ENCODE assay signal across 1 cellular context in the genomic region with DNA sequence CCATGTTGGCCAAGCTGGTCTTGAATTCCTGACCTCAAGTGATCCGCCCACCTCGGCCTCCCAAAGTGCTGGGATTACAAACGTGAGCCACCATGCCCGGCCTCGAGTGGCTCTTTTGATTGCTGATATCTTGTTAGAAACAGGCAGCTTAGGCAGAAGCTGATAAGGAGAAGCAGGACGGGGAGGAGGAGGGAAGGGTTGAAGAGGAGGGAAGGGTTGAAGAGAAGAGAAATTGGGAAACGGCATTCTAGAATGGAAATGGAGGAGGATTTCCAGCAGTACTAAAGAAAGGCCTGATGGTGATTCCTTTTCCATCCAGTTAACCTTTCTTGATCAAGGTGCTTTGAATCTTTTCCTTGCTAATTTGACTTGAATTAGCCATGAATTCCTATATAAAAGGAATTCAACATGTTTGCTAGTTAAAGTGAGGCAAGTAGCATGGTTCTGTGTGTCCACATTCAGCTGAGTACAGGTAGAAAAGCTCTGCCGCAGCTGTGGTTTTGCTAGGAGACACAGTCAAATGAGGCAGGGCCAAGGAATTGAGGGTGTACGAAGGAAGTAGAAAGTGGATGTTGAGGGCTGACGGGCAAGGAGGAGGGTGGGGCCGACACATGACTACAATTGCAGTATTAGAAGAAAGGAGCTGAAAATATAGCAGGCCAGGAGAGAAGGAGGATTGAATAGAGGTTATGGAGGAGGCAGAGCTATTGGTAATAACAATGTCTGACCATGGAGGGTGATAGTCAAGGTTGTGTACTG.
TF ChIP-seq lines count a peak whose summit lies in the region.

No MANE protein-coding gene starts in this region.

TF ChIP-seq in K562, 482 proteins besides CTCF, POLR2A, EP300 and RAD21 (continued from another document and continues in another):
- TF ChIP-seq BRCA1 (IDR thresholded peaks at IDR 0.05) = no peak
- TF ChIP-seq BRCA1 (CRISPR knock-in tag; IDR thresholded peaks at IDR 0.05) = no peak
- TF ChIP-seq ZNF518B (CRISPR knock-in tag; IDR thresholded peaks at IDR 0.05) = no peak
- TF ChIP-seq CBX2 (IDR thresholded peaks at IDR 0.05; ENCODE audit: insufficient read depth, low read length, poor library complexity, severe bottlenecking) = no peak
- TF ChIP-seq, protein P1, sequence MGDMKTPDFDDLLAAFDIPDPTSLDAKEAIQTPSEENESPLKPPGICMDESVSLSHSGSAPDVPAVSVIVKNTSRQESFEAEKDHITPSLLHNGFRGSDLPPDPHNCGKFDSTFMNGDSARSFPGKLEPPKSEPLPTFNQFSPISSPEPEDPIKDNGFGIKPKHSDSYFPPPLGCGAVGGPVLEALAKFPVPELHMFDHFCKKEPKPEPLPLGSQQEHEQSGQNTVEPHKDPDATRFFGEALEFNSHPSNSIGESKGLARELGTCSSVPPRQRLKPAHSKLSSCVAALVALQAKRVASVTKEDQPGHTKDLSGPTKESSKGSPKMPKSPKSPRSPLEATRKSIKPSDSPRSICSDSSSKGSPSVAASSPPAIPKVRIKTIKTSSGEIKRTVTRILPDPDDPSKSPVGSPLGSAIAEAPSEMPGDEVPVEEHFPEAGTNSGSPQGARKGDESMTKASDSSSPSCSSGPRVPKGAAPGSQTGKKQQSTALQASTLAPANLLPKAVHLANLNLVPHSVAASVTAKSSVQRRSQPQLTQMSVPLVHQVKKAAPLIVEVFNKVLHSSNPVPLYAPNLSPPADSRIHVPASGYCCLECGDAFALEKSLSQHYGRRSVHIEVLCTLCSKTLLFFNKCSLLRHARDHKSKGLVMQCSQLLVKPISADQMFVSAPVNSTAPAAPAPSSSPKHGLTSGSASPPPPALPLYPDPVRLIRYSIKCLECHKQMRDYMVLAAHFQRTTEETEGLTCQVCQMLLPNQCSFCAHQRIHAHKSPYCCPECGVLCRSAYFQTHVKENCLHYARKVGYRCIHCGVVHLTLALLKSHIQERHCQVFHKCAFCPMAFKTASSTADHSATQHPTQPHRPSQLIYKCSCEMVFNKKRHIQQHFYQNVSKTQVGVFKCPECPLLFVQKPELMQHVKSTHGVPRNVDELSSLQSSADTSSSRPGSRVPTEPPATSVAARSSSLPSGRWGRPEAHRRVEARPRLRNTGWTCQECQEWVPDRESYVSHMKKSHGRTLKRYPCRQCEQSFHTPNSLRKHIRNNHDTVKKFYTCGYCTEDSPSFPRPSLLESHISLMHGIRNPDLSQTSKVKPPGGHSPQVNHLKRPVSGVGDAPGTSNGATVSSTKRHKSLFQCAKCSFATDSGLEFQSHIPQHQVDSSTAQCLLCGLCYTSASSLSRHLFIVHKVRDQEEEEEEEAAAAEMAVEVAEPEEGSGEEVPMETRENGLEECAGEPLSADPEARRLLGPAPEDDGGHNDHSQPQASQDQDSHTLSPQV (IDR thresholded peaks at IDR 0.05) = peak; percentile 78; the same call in 1 of the 2 replicates
- TF ChIP-seq KDM1A (IDR thresholded peaks at IDR 0.05) = peak; percentile 99
- TF ChIP-seq TBL1XR1 (IDR thresholded peaks at IDR 0.05; ENCODE audit: low read length in 2 of 2) = peak in 1 of 2 experiments; percentile 75; a peak in 2 of 4 replicates
- TF ChIP-seq NFRKB (IDR thresholded peaks at IDR 0.05; ENCODE audit: low read depth) = peak; percentile 78; the same call in 1 of the 2 replicates
- TF ChIP-seq CREB3 (tag; conservative IDR thresholded peaks at IDR 0.05; ENCODE audit: low read depth) = peak; percentile 36; the same call in 1 of the 2 replicates
- 0 out of 2 replicates have a peak, but pooled peaks have one; percentile 66 for TF ChIP-seq KAT7 (CRISPR knock-in tag; IDR thresholded peaks at IDR 0.05; ENCODE audit: borderline replicate concordance)
- TF ChIP-seq TOE1 (IDR thresholded peaks at IDR 0.05; ENCODE audit: borderline replicate concordance) = peak; percentile 77; the same call in 1 of the 2 replicates
- TF ChIP-seq TOE1 (CRISPR knock-in tag; IDR thresholded peaks at IDR 0.05; ENCODE audit: borderline replicate concordance, low read depth) = no peak
- TF ChIP-seq, protein P2, sequence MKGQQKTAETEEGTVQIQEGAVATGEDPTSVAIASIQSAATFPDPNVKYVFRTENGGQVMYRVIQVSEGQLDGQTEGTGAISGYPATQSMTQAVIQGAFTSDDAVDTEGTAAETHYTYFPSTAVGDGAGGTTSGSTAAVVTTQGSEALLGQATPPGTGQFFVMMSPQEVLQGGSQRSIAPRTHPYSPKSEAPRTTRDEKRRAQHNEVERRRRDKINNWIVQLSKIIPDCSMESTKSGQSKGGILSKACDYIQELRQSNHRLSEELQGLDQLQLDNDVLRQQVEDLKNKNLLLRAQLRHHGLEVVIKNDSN (CRISPR knock-in tag; IDR thresholded peaks at IDR 0.05) = peak; percentile 14; the same call in 1 of the 2 replicates
- peak; percentile 77; the same call in 1 of the 2 replicates for TF ChIP-seq ZBED1 (IDR thresholded peaks at IDR 0.05)
- TF ChIP-seq NFATC3 (IDR thresholded peaks at IDR 0.05) = peak; percentile 50; the same call in 1 of the 2 replicates
- TF ChIP-seq PML (IDR thresholded peaks at IDR 0.05; ENCODE audit: low read length) = peak; percentile 96
- TF ChIP-seq ETV1 (tag; conservative IDR thresholded peaks at IDR 0.05; ENCODE audit: low read depth) = peak; percentile 49; the same call in 1 of the 2 replicates
- peak; percentile 93 for TF ChIP-seq ZNF766 (CRISPR knock-in tag; conservative IDR thresholded peaks at IDR 0.05)
- TF ChIP-seq HBP1 (CRISPR knock-in tag; IDR thresholded peaks at IDR 0.05) = peak; percentile 92
- no peak for TF ChIP-seq ATF1 (CRISPR knock-in tag; IDR thresholded peaks at IDR 0.05)
- TF ChIP-seq ATF1 (tag; IDR thresholded peaks at IDR 0.05) = peak; percentile 22; the same call in 1 of the 2 replicates
- no peak for TF ChIP-seq ZNF408 (CRISPR knock-in tag; IDR thresholded peaks at IDR 0.05; ENCODE audit: low read depth)
- TF ChIP-seq ZNF589 (CRISPR knock-in tag; IDR thresholded peaks at IDR 0.05; ENCODE audit: low read depth) = peak; percentile 94
- TF ChIP-seq, protein P3, sequence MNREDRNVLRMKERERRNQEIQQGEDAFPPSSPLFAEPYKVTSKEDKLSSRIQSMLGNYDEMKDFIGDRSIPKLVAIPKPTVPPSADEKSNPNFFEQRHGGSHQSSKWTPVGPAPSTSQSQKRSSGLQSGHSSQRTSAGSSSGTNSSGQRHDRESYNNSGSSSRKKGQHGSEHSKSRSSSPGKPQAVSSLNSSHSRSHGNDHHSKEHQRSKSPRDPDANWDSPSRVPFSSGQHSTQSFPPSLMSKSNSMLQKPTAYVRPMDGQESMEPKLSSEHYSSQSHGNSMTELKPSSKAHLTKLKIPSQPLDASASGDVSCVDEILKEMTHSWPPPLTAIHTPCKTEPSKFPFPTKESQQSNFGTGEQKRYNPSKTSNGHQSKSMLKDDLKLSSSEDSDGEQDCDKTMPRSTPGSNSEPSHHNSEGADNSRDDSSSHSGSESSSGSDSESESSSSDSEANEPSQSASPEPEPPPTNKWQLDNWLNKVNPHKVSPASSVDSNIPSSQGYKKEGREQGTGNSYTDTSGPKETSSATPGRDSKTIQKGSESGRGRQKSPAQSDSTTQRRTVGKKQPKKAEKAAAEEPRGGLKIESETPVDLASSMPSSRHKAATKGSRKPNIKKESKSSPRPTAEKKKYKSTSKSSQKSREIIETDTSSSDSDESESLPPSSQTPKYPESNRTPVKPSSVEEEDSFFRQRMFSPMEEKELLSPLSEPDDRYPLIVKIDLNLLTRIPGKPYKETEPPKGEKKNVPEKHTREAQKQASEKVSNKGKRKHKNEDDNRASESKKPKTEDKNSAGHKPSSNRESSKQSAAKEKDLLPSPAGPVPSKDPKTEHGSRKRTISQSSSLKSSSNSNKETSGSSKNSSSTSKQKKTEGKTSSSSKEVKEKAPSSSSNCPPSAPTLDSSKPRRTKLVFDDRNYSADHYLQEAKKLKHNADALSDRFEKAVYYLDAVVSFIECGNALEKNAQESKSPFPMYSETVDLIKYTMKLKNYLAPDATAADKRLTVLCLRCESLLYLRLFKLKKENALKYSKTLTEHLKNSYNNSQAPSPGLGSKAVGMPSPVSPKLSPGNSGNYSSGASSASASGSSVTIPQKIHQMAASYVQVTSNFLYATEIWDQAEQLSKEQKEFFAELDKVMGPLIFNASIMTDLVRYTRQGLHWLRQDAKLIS (CRISPR knock-in tag; IDR thresholded peaks at IDR 0.05) = no peak
- no peak for TF ChIP-seq ZNF551 (CRISPR knock-in tag; IDR thresholded peaks at IDR 0.05)
- TF ChIP-seq MLLT1 (IDR thresholded peaks at IDR 0.05) = peak; percentile 62 to 74; a peak in 2 of 4 replicates
- peak; percentile 64 for TF ChIP-seq ZNF239 (CRISPR knock-in tag; IDR thresholded peaks at IDR 0.05)
- no peak for TF ChIP-seq PHB (CRISPR knock-in tag; IDR thresholded peaks at IDR 0.05)
- TF ChIP-seq DNMT1 (IDR thresholded peaks at IDR 0.05) = peak; percentile 18; the same call in 1 of the 2 replicates
- no peak for TF ChIP-seq ARHGAP35 (IDR thresholded peaks at IDR 0.05; ENCODE audit: partially characterized antibody)
- TF ChIP-seq EHMT2 (IDR thresholded peaks at IDR 0.05) = peak; percentile 70; the same call in 1 of the 2 replicates
- TF ChIP-seq PYGO2 (tag; IDR thresholded peaks at IDR 0.05) = peak; percentile 59; the same call in 1 of the 2 replicates
- peak; percentile 87 for TF ChIP-seq ZNF395 (CRISPR knock-in tag; IDR thresholded peaks at IDR 0.05)
- TF ChIP-seq SMAD4 (CRISPR knock-in tag; conservative IDR thresholded peaks at IDR 0.05) = peak; percentile 89
- peak; percentile 93; the same call in 1 of the 2 replicates for TF ChIP-seq GATAD2A (IDR thresholded peaks at IDR 0.05)
- TF ChIP-seq KAT2B (IDR thresholded peaks at IDR 0.05; ENCODE audit: low read depth, low read length) = no peak
- peak; percentile 94 for TF ChIP-seq HDAC3 (IDR thresholded peaks at IDR 0.05; ENCODE audit: borderline replicate concordance, partially characterized antibody)
- peak in 1 of 2 experiments; percentile 65; a peak in 1 of 4 replicates for TF ChIP-seq TEAD1 (CRISPR knock-in tag; IDR thresholded peaks at IDR 0.05)
- no peak for TF ChIP-seq KDM2B (CRISPR knock-in tag; IDR thresholded peaks at IDR 0.05)
